24 cellular contexts compared by ENCODE assay signal in the genomic region with DNA sequence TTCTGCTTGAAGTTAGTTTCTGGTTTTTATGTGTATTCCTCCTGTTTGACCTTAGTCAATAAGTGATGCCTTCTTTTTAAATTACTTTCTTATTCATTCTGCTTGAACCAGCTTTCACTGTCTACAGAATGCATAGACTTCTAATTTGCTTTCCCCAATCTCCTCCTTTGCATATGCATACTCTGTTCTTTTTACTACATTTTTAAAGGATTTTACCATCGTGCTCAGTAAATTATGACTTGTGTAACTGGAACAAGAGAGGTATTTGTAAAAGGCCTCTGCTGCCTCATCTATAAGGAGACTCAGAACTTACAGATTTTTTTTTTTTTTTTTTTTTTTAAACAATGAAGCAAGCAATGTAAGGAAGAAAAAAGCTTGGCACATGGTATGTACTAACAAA.
"Had no signal": no experiment of that assay in that cellular context is flagged by ENCODE, and none has a peak within 500 bp of the region (broad histone marks: within the 10 kb centered on the region; RNA-seq: fewer than 3 reads in every experiment).

No MANE protein-coding gene starts in this region.

- H3K4me3 ChIP-seq: coronary artery, esophagus squamous epithelium, gastroesophageal sphincter, heart left ventricle, hepatocyte, left lung, lower lobe of right lung, mucosa of descending colon had no signal

- H3K4me2 ChIP-seq: hepatocyte had no signal

- FAIRE-seq: colon, islet of Langerhans, keratinocyte had no signal

- H3K9me3 ChIP-seq: esophagus squamous epithelium, gastroesophageal sphincter, heart left ventricle, left lung, lower lobe of right lung, mucosa of descending colon had no signal

- H3K36me3 ChIP-seq: esophagus squamous epithelium, gastroesophageal sphincter, heart left ventricle, left lung, lower lobe of right lung had no signal

- ATAC-seq: effector memory CD8-positive, alpha-beta T cell; esophagus mucosa; gastroesophageal sphincter; heart left ventricle; left cardiac atrium; left lung; left ventricle myocardium superior; lower lobe of right lung; mucosa of descending colon had no signal

- H2AFZ ChIP-seq: hepatocyte had no signal

- H3K27ac ChIP-seq: coronary artery, epithelial cell of prostate, esophagus squamous epithelium, gastroesophageal sphincter, heart left ventricle, hepatocyte, left lung, lower lobe of right lung had no signal

- DNase-seq: dermis blood vessel endothelial cell; effector CD8-positive, alpha-beta T cell; effector memory CD8-positive, alpha-beta T cell; endodermal cell; erythroblast; esophagus squamous epithelium; foreskin fibroblast; foreskin melanocyte; heart left ventricle; left cardiac atrium; left lung; left ventricle myocardium superior; lower lobe of right lung; mesenchymal stem cell; mucosa of descending colon; naive B cell had no signal

- H3K27me3 ChIP-seq: esophagus squamous epithelium, gastroesophageal sphincter, heart left ventricle, hepatocyte, left lung had no signal
